ENCODE assay signal across 21 cellular contexts in the genomic region with DNA sequence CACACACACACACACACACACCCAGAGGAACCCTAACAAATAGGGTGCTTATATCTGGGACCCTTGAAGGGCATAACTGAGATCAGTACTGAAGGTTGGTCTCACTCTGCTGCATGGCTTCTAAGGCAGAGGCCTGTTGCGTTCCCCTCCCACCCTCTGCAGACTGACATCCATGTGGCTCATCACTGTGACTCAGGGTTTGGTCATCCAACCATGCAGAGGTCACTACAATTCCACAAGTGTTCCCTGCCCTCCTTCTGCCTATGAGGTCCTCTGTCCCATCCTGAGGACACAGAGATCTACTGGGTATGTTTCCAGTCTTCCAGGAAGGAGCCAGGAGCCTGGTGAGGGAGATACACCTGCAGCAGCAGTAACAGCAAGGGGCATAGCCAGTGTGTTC. TPM values are rescaled to one million over a fixed set of nuclear protein-coding genes. Genes with fewer than 3 reads are reported as not detected.
DNase-seq lines count a peak whose midpoint lies in the region; ATAC-seq, FAIRE-seq and TF ChIP-seq lines count a peak whose summit lies in the region.
"Had no signal": no experiment of that assay in that cellular context is flagged by ENCODE, and none has a peak within 500 bp of the region (broad histone marks: within the 10 kb centered on the region; RNA-seq: fewer than 3 reads in every experiment).

No MANE protein-coding gene starts in this region.

- no peak overlapping the region for H4K91ac ChIP-seq in H9 (ENCODE audit: insufficient read length, low read depth, low read length)
- no peak overlapping the region for H4K91ac ChIP-seq in neuronal stem cell (ENCODE audit: low read depth, low read length, poor library complexity)

- FAIRE-seq in K562 (lab: Jason Lieb, UNC), result no peak
- FAIRE-seq: H1 had no signal

- H3K4me2 ChIP-seq in K562 (ENCODE audit: insufficient read depth, low read length) (no peak overlapping the region), H9 (ENCODE audit: insufficient read depth, insufficient read length, low read length) (no peak overlapping the region), neuronal stem cell (ENCODE audit: insufficient read depth, low read length, poor library complexity, severe bottlenecking) (no peak overlapping the region)

- no peaks in the 10 kb centered on the region for H3K4me1 Mint-ChIP-seq in H9
- H3K4me1 Mint-ChIP-seq in CD14-positive monocyte, result no peaks in the 10 kb centered on the region
- H3K4me1 Mint-ChIP-seq: activated naive CD8-positive, alpha-beta T cell treated with anti-CD3 and anti-CD28 coated beads, Interleukin-2, amount 10 ng/mL, durations not matched to agents 7 days and 5 days had no signal

- H3K79me1 ChIP-seq in H9 (ENCODE audit: insufficient read depth, low read depth, low read length, poor library complexity, severe bottlenecking) (no peaks in the 10 kb centered on the region), neuronal stem cell (ENCODE audit: low read depth, low read length) (no peaks in the 10 kb centered on the region)

- TF ChIP-seq CTCF in K562 (IDR thresholded peaks at IDR 0.05 in 2 of 3, conservative IDR thresholded peaks at IDR 0.05 in 1 of 3; ENCODE audit: insufficient read depth in 2 of 3, low read depth in 1 of 3, low read length in 3 of 3) (no peak), H9 (conservative IDR thresholded peaks at IDR 0.05) (no peak), CD14-positive monocyte (IDR thresholded peaks at IDR 0.05) (no peak)

- TF ChIP-seq RAD21 in K562 (CRISPR knock-in tag; conservative IDR thresholded peaks at IDR 0.05 in 1 of 2, IDR thresholded peaks at IDR 0.05 in 1 of 2), result no peak

- no peak overlapping the region for H2BK20ac ChIP-seq in H9 (ENCODE audit: low read depth, low read length, poor library complexity, severe bottlenecking)

- no peak overlapping the region for H3K27ac Mint-ChIP-seq in H9
- H3K27ac Mint-ChIP-seq in CD14-positive monocyte, result no peak overlapping the region
- H3K27ac Mint-ChIP-seq: activated naive CD8-positive, alpha-beta T cell treated with anti-CD3 and anti-CD28 coated beads, Interleukin-2, amount 10 ng/mL, durations not matched to agents 7 days and 5 days had no signal

- H3K4me3 Mint-ChIP-seq in H9, result no peak overlapping the region
- no peak overlapping the region for H3K4me3 Mint-ChIP-seq in CD14-positive monocyte
- H3K4me3 Mint-ChIP-seq: activated naive CD8-positive, alpha-beta T cell treated with anti-CD3 and anti-CD28 coated beads, Interleukin-2, amount 10 ng/mL, durations not matched to agents 7 days and 5 days had no signal

- H4K8ac ChIP-seq in H9 (replicated peaks; ENCODE audit: insufficient read length, low read depth, low read length) (no peak overlapping the region), neuronal stem cell (ENCODE audit: low read depth, low read length) (no peak overlapping the region)

- no peak overlapping the region for H3K27ac ChIP-seq in K562 (ENCODE audit: extremely low read depth, low read depth, low read length)
- H3K27ac ChIP-seq in H9 (ENCODE audit: insufficient read length, low read depth, low read length), result no peak overlapping the region
- no peak overlapping the region for H3K27ac ChIP-seq in neuronal stem cell (replicated peaks; ENCODE audit: low read length)
- H3K27ac ChIP-seq: esophagus squamous epithelium, stomach had no signal

- H3K9ac ChIP-seq in K562 (ENCODE audit: insufficient read depth in 1 of 2, low read depth in 2 of 2, low read length in 2 of 2), result no peak overlapping the region
- no peak overlapping the region for H3K9ac ChIP-seq in H9 (ENCODE audit: extremely low read depth, insufficient read length, low read length)
- no peak overlapping the region for H3K9ac ChIP-seq in neuronal stem cell (ENCODE audit: low read depth, low read length, poor library complexity)

- H2AK5ac ChIP-seq in H9 (ENCODE audit: insufficient read length, low read length), result no peak overlapping the region
- no peak overlapping the region for H2AK5ac ChIP-seq in neuronal stem cell (ENCODE audit: low read depth, low read length)

- DNase-seq in AG20443 (ENCODE audit: low spot score) (peak; percentile 29), LHCN-M2 (ENCODE audit: low read depth) (peak; percentile 79), K562 (ENCODE audit: extremely low read depth in 1 of 4, low spot score in 3 of 4) (no peak), hepatic stellate cell (ENCODE audit: low spot score) (peak; percentile 11), H9 (no peak), CD14-positive monocyte (ENCODE audit: low spot score) (no peak), neuronal stem cell (ENCODE audit: low spot score) (no peak)
- DNase-seq in activated naive CD4-positive, alpha-beta T cell treated with anti-CD3 and anti-CD28 coated beads, Interleukin-2, amount 50 U/mL, for 16 hours, result no peak
- DNase-seq: activated naive CD8-positive, alpha-beta T cell treated with anti-CD3 and anti-CD28 coated beads, Interleukin-2, amount 10 ng/mL, durations not matched to agents 7 days and 5 days; central memory CD4-positive, alpha-beta T cell; effector CD4-positive, alpha-beta T cell; esophagus squamous epithelium; midbrain; NCI-H2107; NCI-H510A treated with DMSO at 0.1 percent for 48 hours; stomach; T1000 had no signal

- H4K20me1 ChIP-seq in K562 (replicated peaks; ENCODE audit: control insufficient read depth, insufficient read depth, low read length) (no peaks in the 10 kb centered on the region), H9 (ENCODE audit: control insufficient read depth, insufficient read depth, insufficient read length) (no peaks in the 10 kb centered on the region)

- H3K4me3 ChIP-seq in K562 (no peak overlapping the region), neuronal stem cell (ENCODE audit: low read length in 2 of 2) (no peak overlapping the region)
- H3K4me3 ChIP-seq: esophagus squamous epithelium, stomach had no signal

- H3K4me1 ChIP-seq in K562 (replicated peaks in 1 of 2; ENCODE audit: control insufficient read depth in 2 of 2, insufficient read depth in 2 of 2, low read length in 2 of 2) (no peaks in the 10 kb centered on the region; a peak in 1 of 5 replicates), H9 (ENCODE audit: insufficient read depth, low read length) (no peaks in the 10 kb centered on the region), neuronal stem cell (ENCODE audit: control insufficient read depth in 2 of 2, insufficient read depth in 1 of 2, low read depth in 1 of 2, low read length in 2 of 2) (no peaks in the 10 kb centered on the region)
- H3K4me1 ChIP-seq: esophagus squamous epithelium, stomach had no signal

- 0% methylated on average over 1 of the region's 1 CpG for WGBS in K562 (ENCODE audit: insufficient coverage, low coverage, missing lambda C conversion rate)
- WGBS in H9 (ENCODE audit: extremely low coverage, insufficient read length, low lambda C conversion rate), result no CpG with 5 or more reads among the region's 1 CpG
- WGBS in neuronal stem cell (ENCODE audit: extremely low coverage in 2 of 2, insufficient read length in 2 of 2, insufficient replicate concordance in 1 of 2), 2 donors, result no CpG with 5 or more reads among the region's 1 CpG

- H3K36me3 Mint-ChIP-seq in H9 (ENCODE audit: insufficient read depth in 1 of 3, low read depth in 3 of 3) (no peaks in the 10 kb centered on the region; a peak in 2 of 7 replicates), CD14-positive monocyte (no peaks in the 10 kb centered on the region)
- H3K36me3 Mint-ChIP-seq: activated naive CD8-positive, alpha-beta T cell treated with anti-CD3 and anti-CD28 coated beads, Interleukin-2, amount 10 ng/mL, durations not matched to agents 7 days and 5 days had no signal

- no peak overlapping the region for H3K56ac ChIP-seq in H9 (ENCODE audit: insufficient read length, low read depth, low read length)

- no peak for ATAC-seq in K562
- ATAC-seq: activated CD4-positive, CD25-positive, alpha-beta regulatory T cell treated with anti-CD3 and anti-CD28 coated beads, Interleukin-2, amount 50 U/mL, for 24 hours had no signal

- intact Hi-C loops in K562 (cut with micrococcal nuclease) (no loop called here), CD14-positive monocyte (cut with micrococcal nuclease) (no loop called here)

- H3K27me3 ChIP-seq in K562 (ENCODE audit: control insufficient read depth in 2 of 2, insufficient read depth in 2 of 2, low read length in 2 of 2), result peaks cover 0 to 16% of the 10 kb centered on the region in 2 experiments; a peak in 2 of 5 replicates
- no peaks in the 10 kb centered on the region for H3K27me3 ChIP-seq in H9 (ENCODE audit: insufficient read depth, low read length)
- H3K27me3 ChIP-seq in neuronal stem cell (ENCODE audit: control insufficient read depth in 3 of 3, insufficient read depth in 3 of 3, low read depth in 1 of 3, low read length in 3 of 3), result no peaks in the 10 kb centered on the region
- H3K27me3 ChIP-seq: esophagus squamous epithelium had no signal

- POLR2A ChIA-PET in K562 (lab: Yijun Ruan, JAX), result no interaction called here

- in situ Hi-C loops in K562 (cut with MboI), result no loop called here

- no peaks in the 10 kb centered on the region for H3K23me2 ChIP-seq in H9 (ENCODE audit: insufficient read length, low read depth, low read length, poor library complexity, severe bottlenecking)

- H2BK120ac ChIP-seq in H9 (ENCODE audit: low read depth, low read length, poor library complexity, severe bottlenecking), result no peak overlapping the region
- no peak overlapping the region for H2BK120ac ChIP-seq in neuronal stem cell (ENCODE audit: low read depth, low read length)

- H3K27me3 Mint-ChIP-seq in H9 (ENCODE audit: low read depth), result no peaks in the 10 kb centered on the region; the same call in none of the 2 replicates
- H3K27me3 Mint-ChIP-seq in CD14-positive monocyte (ENCODE audit: low read depth in 3 of 3), result peaks cover 0 to 9% (median 2%) of the 10 kb centered on the region in 3 donors
- H3K27me3 Mint-ChIP-seq: activated naive CD8-positive, alpha-beta T cell treated with anti-CD3 and anti-CD28 coated beads, Interleukin-2, amount 10 ng/mL, durations not matched to agents 7 days and 5 days had no signal

- H2BK5ac ChIP-seq in H9 (ENCODE audit: insufficient read length, low read length) (no peak overlapping the region), neuronal stem cell (ENCODE audit: low read length) (no peak overlapping the region)

- TF ChIP-seq POLR2A in K562 (conservative IDR thresholded peaks at IDR 0.05), result no peak

- H3K14ac ChIP-seq in H9 (ENCODE audit: insufficient read depth, low read length) (no peak overlapping the region), neuronal stem cell (ENCODE audit: low read length) (no peak overlapping the region)

- H2BK15ac ChIP-seq in H9 (ENCODE audit: low read depth, low read length) (no peak overlapping the region), neuronal stem cell (ENCODE audit: low read length) (no peak overlapping the region)

- H3K9me3 Mint-ChIP-seq in H9 (peaks cover 69 to 76% of the 10 kb centered on the region in 2 experiments), CD14-positive monocyte (peaks cover 0 to 2% (median 0%) of the 10 kb centered on the region in 7 donors)
- H3K9me3 Mint-ChIP-seq: activated naive CD8-positive, alpha-beta T cell treated with anti-CD3 and anti-CD28 coated beads, Interleukin-2, amount 10 ng/mL, durations not matched to agents 7 days and 5 days had no signal

- no peak overlapping the region for H3T11ph ChIP-seq in H9 (ENCODE audit: low read length)

- H3K9me3 ChIP-seq in K562 (replicated peaks; ENCODE audit: control insufficient read depth, insufficient read depth, low read depth, low read length) (no peaks in the 10 kb centered on the region), H9 (ENCODE audit: control insufficient read depth, low read depth, low read length) (peaks cover 21% of the 10 kb centered on the region), neuronal stem cell (replicated peaks in 1 of 2; ENCODE audit: control insufficient read depth in 2 of 2, insufficient read depth in 1 of 2, low read depth in 1 of 2, low read length in 2 of 2) (no peaks in the 10 kb centered on the region)
- H3K9me3 ChIP-seq: esophagus squamous epithelium, stomach had no signal

- no peaks in the 10 kb centered on the region for H3K36me3 ChIP-seq in K562 (ENCODE audit: control insufficient read depth, insufficient read depth, low read length)
- no peaks in the 10 kb centered on the region for H3K36me3 ChIP-seq in neuronal stem cell (replicated peaks in 1 of 2; ENCODE audit: control insufficient read depth in 2 of 2, insufficient read depth in 2 of 2, low read length in 2 of 2)
- H3K36me3 ChIP-seq: esophagus squamous epithelium, stomach had no signal

- no peak overlapping the region for H3K18ac ChIP-seq in H9 (ENCODE audit: insufficient read length, low read depth, low read length)
- H3K18ac ChIP-seq in neuronal stem cell (ENCODE audit: low read length), result no peak overlapping the region

- no TSS peak for BruUV-seq in K562 (replicated peaks; lab: Mats Ljungman, UMichigan)

- H3K9me1 ChIP-seq in K562 (ENCODE audit: control insufficient read depth, insufficient read depth, low read length), result no peaks in the 10 kb centered on the region

- H3K23ac ChIP-seq in H9 (ENCODE audit: insufficient read length, low read depth, low read length) (no peak overlapping the region), neuronal stem cell (ENCODE audit: low read depth, low read length, poor library complexity) (no peak overlapping the region)

- no peak for TF ChIP-seq EP300 in K562 (IDR thresholded peaks at IDR 0.05; ENCODE audit: low read length)

- H2AFZ ChIP-seq in K562 (ENCODE audit: low read depth, low read length), result no peak overlapping the region
- H2AFZ ChIP-seq in H9 (ENCODE audit: low read length), result no peak overlapping the region
- no peak overlapping the region for H2AFZ ChIP-seq in neuronal stem cell (ENCODE audit: low read length)

- H4K5ac ChIP-seq in H9 (ENCODE audit: insufficient read length, low read depth, low read length), result no peak overlapping the region

- H2BK12ac ChIP-seq in H9 (ENCODE audit: insufficient read length, low read depth, low read length) (no peak overlapping the region), neuronal stem cell (ENCODE audit: low read length) (no peak overlapping the region)

- no peaks in the 10 kb centered on the region for H3K79me2 ChIP-seq in K562 (ENCODE audit: control insufficient read depth, insufficient read depth, low read length)
- no peaks in the 10 kb centered on the region for H3K79me2 ChIP-seq in H9 (ENCODE audit: insufficient read depth, low read length)

- H3K4ac ChIP-seq in H9 (ENCODE audit: low read depth, low read length) (no peak overlapping the region), neuronal stem cell (ENCODE audit: low read length) (no peak overlapping the region)

- CTCF ChIA-PET in K562 (lab: Yijun Ruan, JAX; ENCODE audit: low intra/inter-chr PET ratio), result no interaction called here

RNA-seq across cellular contexts. Expression of gene XAGE2, which starts 55.8 kb away (rescaled TPM):
- total RNA-seq in LHCN-M2 (2014; rRNA removed) (not detected in 2 replicates), K562 (2014; rRNA removed) (not detected in 2 replicates), K562 (2014; rRNA removed; fragmentation: Illumina TruSeq; extraction: Trizol) (0.36 TPM in 1 of 2 replicates, not detected in the other), K562 (2015; rRNA removed; fragmentation: Illumina TruSeq; extraction: Trizol) (not detected in 2 replicates), K562 (2021) (not detected in 2 replicates), H9 (2021) (not detected in 2 replicates)
- not detected for polyA plus RNA-seq in LHCN-M2 (2012)
- total RNA-seq in K562 (2011; cell fraction: chromatin; rRNA removed; ENCODE audit: low replicate concordance), result not detected in 2 replicates
- not detected in 2 replicates for total RNA-seq in K562 (2011; cell fraction: nucleolus; rRNA removed)
- total RNA-seq in K562 (2011; cell fraction: nucleoplasm; rRNA removed), result not detected in 2 replicates
- polyA plus RNA-seq in K562 (2011; rRNA removed) (not detected in 2 replicates), K562 (2014; fragmentation: Illumina TruSeq; extraction: Trizol) (not detected in 2 replicates), K562 (2014; fragmentation: Nextera tagmentation; extraction: Ambion mirVana) (under 1 TPM; 0.14 to 0.21 TPM), K562 (2014; rRNA removed) (not detected in 2 replicates), CD14-positive monocyte (not detected)
- 0.12 TPM in 1 of 2 replicates, not detected in the other for polyA plus RNA-seq in K562 (2011; cell fraction: cytosol; rRNA removed)
- not detected in 2 replicates for polyA plus RNA-seq in K562 (2011; cell fraction: nucleus; rRNA removed)
- polyA plus RNA-seq in K562 (2012), result not detected in 2 replicates
- polyA minus RNA-seq in K562 (2011; rRNA and poly(A)+ RNA removed), result not detected in 2 replicates
- not detected in 2 replicates for polyA minus RNA-seq in K562 (2011; cell fraction: cytosol; rRNA and poly(A)+ RNA removed)
- not detected in 2 replicates for polyA minus RNA-seq in K562 (2011; cell fraction: nucleus; rRNA and poly(A)+ RNA removed)
- not detected for polyA plus RNA-seq in neuronal stem cell (2013, experiment 1 of 2)
- not detected for polyA plus RNA-seq in neuronal stem cell (2013, experiment 2 of 2)
- total RNA-seq: activated CD8-positive, alpha-beta memory T cell treated with anti-CD3 and anti-CD28 coated beads for 36 hours; activated naive CD8-positive, alpha-beta T cell treated with anti-CD3 and anti-CD28 coated beads, Interleukin-2, amount 10 ng/mL, durations not matched to agents 7 days and 5 days; esophagus squamous epithelium; H1; stomach; urinary bladder had no signal
- polyA plus RNA-seq: H1, stomach, urinary bladder had no signal

Comparison
In these comparisons a context has a peak if more than half of its experiments do, and no peak if none do; other contexts are left out.
1. DNase-seq: peak in AG20443 (single experiment), LHCN-M2 (single experiment) and hepatic stellate cell (single experiment); none in K562 (0 of 4), H9 (single experiment), activated naive CD4-positive, alpha-beta T cell treated with anti-CD3 and anti-CD28 coated beads, Interleukin-2, amount 50 U/mL, for 16 hours (single experiment), CD14-positive monocyte (single experiment) and neuronal stem cell (single experiment).